In the genomic region with DNA sequence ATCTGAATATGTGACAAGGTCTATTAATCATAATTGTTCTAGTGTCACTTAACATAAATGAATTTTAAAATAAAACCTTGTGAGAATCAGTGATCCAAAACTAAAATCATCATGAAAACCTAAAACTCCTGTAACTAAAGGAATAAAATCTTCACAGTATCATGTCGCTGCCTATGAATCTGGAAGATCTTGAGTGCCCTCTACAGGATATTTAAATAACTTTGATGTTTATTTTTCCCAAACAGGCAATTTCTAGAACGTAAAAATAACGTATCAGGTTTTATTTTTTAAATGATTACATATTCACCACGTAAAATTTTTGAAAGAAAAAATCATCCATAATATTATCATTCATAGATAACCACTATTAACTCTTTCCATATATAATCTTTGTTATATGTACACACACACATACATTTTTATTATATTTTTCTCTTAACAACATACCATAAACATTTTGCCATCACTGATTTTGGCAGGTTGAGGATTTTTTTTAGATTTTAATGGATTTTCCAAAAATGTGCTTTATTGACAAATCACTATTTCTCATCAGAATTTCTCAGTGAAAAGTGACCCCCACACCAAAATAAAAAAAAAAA, we compare ENCODE assay signal across 8 cellular contexts.
DNase-seq lines count a peak whose midpoint lies in the region; ATAC-seq, FAIRE-seq and TF ChIP-seq lines count a peak whose summit lies in the region.

No MANE protein-coding gene starts in this region.

- H3K27ac Mint-ChIP-seq in Caco-2 (ENCODE audit: unreplicated experiment): no peak overlapping the region
- no peak overlapping the region for H3K27ac Mint-ChIP-seq in activated naive CD4-positive, alpha-beta T cell treated with anti-CD3 and anti-CD28 coated beads, Interleukin-2, amount 50 U/mL, for 72 hours

- H3K27me3 ChIP-seq in Caco-2 (replicated peaks; ENCODE audit: control insufficient read depth, insufficient read depth, low read length): no peaks in the 10 kb centered on the region; the same call in 1 of the 2 replicates
- H3K27me3 ChIP-seq in NT2/D1 (ENCODE audit: insufficient read depth, insufficient read length): no peaks in the 10 kb centered on the region
- H3K27me3 ChIP-seq in parathyroid adenoma (ENCODE audit: control insufficient read depth, insufficient read depth, low read length): no peaks in the 10 kb centered on the region

- H3K4me3 Mint-ChIP-seq in Caco-2 (ENCODE audit: unreplicated experiment): no peak overlapping the region

- no peaks in the 10 kb centered on the region for H3K79me2 ChIP-seq in parathyroid adenoma

- no peak overlapping the region for H3K4me3 ChIP-seq in Caco-2 (ENCODE audit: low read depth, low read length)
- no peak overlapping the region for H3K4me3 ChIP-seq in NT2/D1 (ENCODE audit: insufficient read length, low read depth)
- H3K4me3 ChIP-seq in parathyroid adenoma (ENCODE audit: low read depth, low read length): no peak overlapping the region

- TF ChIP-seq CTCF in Caco-2 (IDR thresholded peaks at IDR 0.05; ENCODE audit: insufficient read depth in 1 of 2, low read depth in 1 of 2, low read length in 1 of 2, severe bottlenecking in 1 of 2, unreplicated experiment in 1 of 2) (peak; percentile 19 to 52), parathyroid adenoma (IDR thresholded peaks at IDR 0.05) (peak; percentile 28)

- POLR2A ChIA-PET in Caco-2 (lab: Charles Lee): no interaction called here

- FAIRE-seq in endometrium (lab: Jason Lieb, UNC): peak; percentile 97

- no peaks in the 10 kb centered on the region for H3K27me3 Mint-ChIP-seq in Caco-2 (ENCODE audit: insufficient read depth, unreplicated experiment)

- no peaks in the 10 kb centered on the region for H3K9me3 Mint-ChIP-seq in Caco-2 (ENCODE audit: unreplicated experiment)
- no peaks in the 10 kb centered on the region for H3K9me3 Mint-ChIP-seq in activated naive CD4-positive, alpha-beta T cell treated with anti-CD3 and anti-CD28 coated beads, Interleukin-2, amount 50 U/mL, for 72 hours

- ATAC-seq in GM21367 (IDR thresholded peaks at IDR 0.05; ENCODE audit: unreplicated experiment) (no peak), GM19397 (IDR thresholded peaks at IDR 0.05; ENCODE audit: unreplicated experiment) (no peak)
- no peak for ATAC-seq in activated naive CD4-positive, alpha-beta T cell treated with anti-CD3 and anti-CD28 coated beads, Interleukin-2, amount 50 U/mL, for 72 hours

- no peaks in the 10 kb centered on the region for H3K4me1 ChIP-seq in Caco-2
- H3K4me1 ChIP-seq in NT2/D1 (ENCODE audit: insufficient read depth, insufficient read length): no peaks in the 10 kb centered on the region
- no peaks in the 10 kb centered on the region for H3K4me1 ChIP-seq in parathyroid adenoma

- H3K36me3 ChIP-seq in Caco-2 (ENCODE audit: control insufficient read depth, insufficient read depth, low read length) (no peaks in the 10 kb centered on the region), NT2/D1 (ENCODE audit: insufficient read depth, insufficient read length, low read length) (no peaks in the 10 kb centered on the region), parathyroid adenoma (ENCODE audit: control insufficient read depth, insufficient read depth, low read length) (no peaks in the 10 kb centered on the region)

- no peak overlapping the region for H3K4me2 ChIP-seq in parathyroid adenoma (ENCODE audit: low read length)

- intact Hi-C loops in Caco-2 (cut with micrococcal nuclease; ENCODE audit: unreplicated experiment): loop anchor here (2.0 to 5.0 kb wide), 5 partner anchors 261 to 1057 kb away; no protein-coding TSS in a partner anchor

- H2AFZ ChIP-seq in parathyroid adenoma: no peak overlapping the region

- H3K9me3 ChIP-seq in Caco-2: no peaks in the 10 kb centered on the region
- no peaks in the 10 kb centered on the region for H3K9me3 ChIP-seq in NT2/D1 (ENCODE audit: insufficient read depth, low read length)
- no peaks in the 10 kb centered on the region for H3K9me3 ChIP-seq in parathyroid adenoma (ENCODE audit: control insufficient read depth, low read length)

- H3K36me3 Mint-ChIP-seq in Caco-2 (ENCODE audit: insufficient read depth, unreplicated experiment): no peaks in the 10 kb centered on the region
- H3K36me3 Mint-ChIP-seq in activated naive CD4-positive, alpha-beta T cell treated with anti-CD3 and anti-CD28 coated beads, Interleukin-2, amount 50 U/mL, for 72 hours: no peaks in the 10 kb centered on the region

- H3K9ac ChIP-seq in NT2/D1 (ENCODE audit: insufficient read length, low read depth) (no peak overlapping the region), parathyroid adenoma (no peak overlapping the region)

- BruUV-seq in Caco-2 (replicated peaks; lab: Mats Ljungman, UMichigan): no TSS peak

- CTCF ChIA-PET in Caco-2 (lab: Charles Lee): no interaction called here

- no peak overlapping the region for H3K27ac ChIP-seq in parathyroid adenoma

- H3K4me1 Mint-ChIP-seq in Caco-2 (ENCODE audit: low read depth, unreplicated experiment): no peaks in the 10 kb centered on the region

- DNase-seq in Caco-2 (peak in 1 of 2 experiments; percentile 5), HCEC 1CT (peak; percentile 43), NT2/D1 (ENCODE audit: low read depth, low spot score) (peak; percentile 9)
- DNase-seq in activated naive CD4-positive, alpha-beta T cell treated with anti-CD3 and anti-CD28 coated beads, Interleukin-2, amount 50 U/mL, for 72 hours (ENCODE audit: low spot score in 2 of 2): no peak

Comparison
In these comparisons a context has a peak if more than half of its experiments do, and no peak if none do; other contexts are left out.
1. DNase-seq: peak in HCEC 1CT (single experiment) and NT2/D1 (single experiment); none in activated naive CD4-positive, alpha-beta T cell treated with anti-CD3 and anti-CD28 coated beads, Interleukin-2, amount 50 U/mL, for 72 hours (0 of 2).